In genomic region chr2:24409700-24410556, GRCh38 we compare ENCODE assay signal across 8 cellular contexts. TPM values are rescaled to one million over a fixed set of nuclear protein-coding genes. Genes with fewer than 3 reads are reported as not detected.
DNase-seq lines count a peak whose midpoint lies in the region; ATAC-seq and TF ChIP-seq lines count a peak whose summit lies in the region.

No MANE protein-coding gene starts in this region.

- H3K27ac ChIP-seq in thoracic aorta, result no peak overlapping the region

- no peaks in the 10 kb centered on the region for H3K27me3 ChIP-seq in thoracic aorta (replicated peaks; ENCODE audit: insufficient read depth)

- H3K4me3 ChIP-seq in AG10803 (ENCODE audit: low read length) (no peak overlapping the region), thoracic aorta (no peak overlapping the region)

- TF ChIP-seq CTCF in AG10803 (conservative IDR thresholded peaks at IDR 0.05; ENCODE audit: low read length) (peak; percentile 93), thoracic aorta (IDR thresholded peaks at IDR 0.05) (peak; percentile 80)

- DNase-seq in AG10803 (ENCODE audit: low read depth), result peak; percentile 71
- DNase-seq in NCI-H2081 (lab: John Stamatoyannopoulos, UW), result peak; percentile 77 to 81
- peak in 3 of 5 donors; percentile 15 to 50 (median 30) for DNase-seq in T-helper 1 cell
- peak; percentile 11 for DNase-seq in effector CD8-positive, alpha-beta T cell (lab: John Stamatoyannopoulos, UW)
- peak; percentile 88 for DNase-seq in medulla oblongata (ENCODE audit: extremely low spot score)
- no peak for DNase-seq in thoracic aorta (ENCODE audit: low spot score)

- H3K9me3 ChIP-seq in thoracic aorta, result no peaks in the 10 kb centered on the region

- no peaks in the 10 kb centered on the region for H3K36me3 ChIP-seq in thoracic aorta

- ATAC-seq in GM18907 (IDR thresholded peaks at IDR 0.05; ENCODE audit: unreplicated experiment), result peak; percentile 50
- no peak for ATAC-seq in thoracic aorta (ENCODE audit: insufficient number of reproducible peaks, low FRiP score, low read depth)
- ATAC-seq in GM21786 (IDR thresholded peaks at IDR 0.05; ENCODE audit: unreplicated experiment), result no peak

- no peaks in the 10 kb centered on the region for H3K4me1 ChIP-seq in thoracic aorta (ENCODE audit: control insufficient read depth in 1 of 2, low read depth in 2 of 2)

RNA-seq across cellular contexts. Expression of gene ITSN2, which starts 49.6 kb away (rescaled TPM):
- total RNA-seq in thoracic aorta, result 100 to 1,000 TPM in 1 of 2 donors, 10 to 100 TPM in 1; 64.0 to 121 TPM
